ENCODE assay signal across 1 cellular context in the genomic region with DNA sequence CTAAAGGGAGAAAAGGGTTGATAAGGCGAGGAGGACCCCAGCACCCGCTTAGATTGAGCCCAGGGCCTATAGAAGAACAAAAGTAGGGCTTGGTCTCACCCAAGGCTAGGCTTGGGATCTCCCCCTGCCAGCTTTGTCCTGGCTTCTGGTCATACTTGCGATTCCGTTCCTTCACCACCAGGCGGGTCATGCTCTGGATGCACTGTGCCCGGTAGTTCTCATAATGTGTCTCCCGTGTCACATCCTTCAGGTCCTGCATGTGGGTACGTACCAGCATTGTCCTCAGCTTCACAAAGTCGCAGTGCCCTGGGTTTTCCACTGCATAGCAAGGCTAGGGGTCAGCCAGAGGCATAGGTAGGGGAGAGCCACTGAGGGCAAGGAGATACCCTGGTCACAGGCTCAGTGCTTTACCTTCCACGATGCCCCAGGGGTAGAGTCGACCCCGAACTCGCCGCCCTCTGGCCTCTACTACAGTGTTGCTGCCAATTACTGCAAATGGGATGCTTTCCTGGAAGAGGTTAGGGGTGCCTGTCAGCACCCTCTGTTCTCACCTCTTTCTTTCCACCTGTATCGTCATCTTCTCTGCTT.
TF ChIP-seq lines count a peak whose summit lies in the region.

No MANE protein-coding gene starts in this region.

TF ChIP-seq in HEK293, 187 proteins besides CTCF, POLR2A, EP300 and RAD21:
- TF ChIP-seq, protein P1, sequence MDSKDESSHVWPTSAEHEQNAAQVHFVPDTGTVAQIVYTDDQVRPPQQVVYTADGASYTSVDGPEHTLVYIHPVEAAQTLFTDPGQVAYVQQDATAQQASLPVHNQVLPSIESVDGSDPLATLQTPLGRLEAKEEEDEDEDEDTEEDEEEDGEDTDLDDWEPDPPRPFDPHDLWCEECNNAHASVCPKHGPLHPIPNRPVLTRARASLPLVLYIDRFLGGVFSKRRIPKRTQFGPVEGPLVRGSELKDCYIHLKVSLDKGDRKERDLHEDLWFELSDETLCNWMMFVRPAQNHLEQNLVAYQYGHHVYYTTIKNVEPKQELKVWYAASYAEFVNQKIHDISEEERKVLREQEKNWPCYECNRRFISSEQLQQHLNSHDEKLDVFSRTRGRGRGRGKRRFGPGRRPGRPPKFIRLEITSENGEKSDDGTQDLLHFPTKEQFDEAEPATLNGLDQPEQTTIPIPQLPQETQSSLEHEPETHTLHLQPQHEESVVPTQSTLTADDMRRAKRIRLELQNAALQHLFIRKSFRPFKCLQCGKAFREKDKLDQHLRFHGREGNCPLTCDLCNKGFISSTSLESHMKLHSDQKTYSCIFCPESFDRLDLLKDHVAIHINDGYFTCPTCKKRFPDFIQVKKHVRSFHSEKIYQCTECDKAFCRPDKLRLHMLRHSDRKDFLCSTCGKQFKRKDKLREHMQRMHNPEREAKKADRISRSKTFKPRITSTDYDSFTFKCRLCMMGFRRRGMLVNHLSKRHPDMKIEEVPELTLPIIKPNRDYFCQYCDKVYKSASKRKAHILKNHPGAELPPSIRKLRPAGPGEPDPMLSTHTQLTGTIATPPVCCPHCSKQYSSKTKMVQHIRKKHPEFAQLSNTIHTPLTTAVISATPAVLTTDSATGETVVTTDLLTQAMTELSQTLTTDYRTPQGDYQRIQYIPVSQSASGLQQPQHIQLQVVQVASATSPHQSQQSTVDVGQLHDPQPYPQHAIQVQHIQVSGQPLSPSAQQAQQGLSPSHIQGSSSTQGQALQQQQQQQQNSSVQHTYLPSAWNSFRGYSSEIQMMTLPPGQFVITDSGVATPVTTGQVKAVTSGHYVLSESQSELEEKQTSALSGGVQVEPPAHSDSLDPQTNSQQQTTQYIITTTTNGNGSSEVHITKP (tag by site-specific recombination; IDR thresholded peaks at IDR 0.05): 0 out of 2 replicates have a peak, but pooled peaks have one; percentile 12
- TF ChIP-seq, protein P2, sequence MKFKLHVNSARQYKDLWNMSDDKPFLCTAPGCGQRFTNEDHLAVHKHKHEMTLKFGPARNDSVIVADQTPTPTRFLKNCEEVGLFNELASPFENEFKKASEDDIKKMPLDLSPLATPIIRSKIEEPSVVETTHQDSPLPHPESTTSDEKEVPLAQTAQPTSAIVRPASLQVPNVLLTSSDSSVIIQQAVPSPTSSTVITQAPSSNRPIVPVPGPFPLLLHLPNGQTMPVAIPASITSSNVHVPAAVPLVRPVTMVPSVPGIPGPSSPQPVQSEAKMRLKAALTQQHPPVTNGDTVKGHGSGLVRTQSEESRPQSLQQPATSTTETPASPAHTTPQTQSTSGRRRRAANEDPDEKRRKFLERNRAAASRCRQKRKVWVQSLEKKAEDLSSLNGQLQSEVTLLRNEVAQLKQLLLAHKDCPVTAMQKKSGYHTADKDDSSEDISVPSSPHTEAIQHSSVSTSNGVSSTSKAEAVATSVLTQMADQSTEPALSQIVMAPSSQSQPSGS (tag by site-specific recombination; IDR thresholded peaks at IDR 0.05; ENCODE audit: low read depth): no peak
- no peak for TF ChIP-seq GFI1B (tag by site-specific recombination; IDR thresholded peaks at IDR 0.05)
TF ChIP-seq in HEK293: peak in this region for 1.
